In the genomic region with DNA sequence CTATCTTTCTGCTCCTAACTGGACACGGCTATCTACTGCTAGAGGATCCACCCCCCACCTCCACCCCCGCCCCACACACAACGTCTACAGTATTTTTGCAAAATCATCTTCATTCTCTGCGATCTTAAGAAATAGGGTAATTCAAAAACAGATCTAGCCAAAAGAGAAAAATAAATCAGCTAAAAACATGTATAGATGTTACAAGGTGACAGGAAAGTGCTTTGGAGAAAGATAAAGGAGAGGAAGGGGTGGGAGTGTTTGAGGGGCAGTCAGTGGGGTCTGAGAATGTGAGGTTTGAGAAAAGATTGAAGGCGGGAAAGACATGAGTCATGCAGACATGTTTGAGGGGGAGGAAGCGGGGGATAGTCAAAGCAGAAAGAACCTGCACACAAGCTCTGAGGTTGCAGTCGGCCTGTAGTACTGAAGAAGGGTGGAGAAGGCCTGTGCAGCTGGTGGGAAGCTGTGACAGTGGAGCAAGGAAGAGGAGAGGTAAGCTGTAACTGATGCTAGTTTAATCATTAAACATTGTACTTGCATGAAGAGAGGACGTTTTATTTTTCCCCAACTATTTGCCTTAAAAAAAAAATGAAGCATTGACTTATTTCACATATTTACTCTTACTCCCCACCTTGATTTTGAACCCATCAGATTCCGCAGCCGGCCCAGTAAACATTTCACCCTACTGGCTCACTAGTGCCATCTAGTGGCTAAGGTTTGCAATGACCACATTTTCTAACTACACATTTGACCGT, we compare ENCODE assay signal across 8 cellular contexts.
DNase-seq lines count a peak whose midpoint lies in the region; ATAC-seq, FAIRE-seq and TF ChIP-seq lines count a peak whose summit lies in the region.

No MANE protein-coding gene starts in this region.

- H3K36me3 Mint-ChIP-seq in nephron progenitor cell (ENCODE audit: low read depth): no peaks in the 10 kb centered on the region

- 38 to 39% methylated on average over 11 of the region's 11 CpGs for WGBS in esophagus squamous epithelium, 2 donors
- WGBS in upper lobe of left lung, 2 donors: 40 to 41% methylated on average over 11 of the region's 11 CpGs

- H3K4me1 ChIP-seq in esophagus squamous epithelium (no peaks in the 10 kb centered on the region), upper lobe of left lung (no peaks in the 10 kb centered on the region)

- TF ChIP-seq POLR2A in esophagus squamous epithelium (IDR thresholded peaks at IDR 0.05) (no peak), upper lobe of left lung (IDR thresholded peaks at IDR 0.05) (no peak)

- H3K9me3 Mint-ChIP-seq in nephron progenitor cell: no peaks in the 10 kb centered on the region

- ATAC-seq in HG03342 (IDR thresholded peaks at IDR 0.05; ENCODE audit: unreplicated experiment) (peak; percentile 88), upper lobe of left lung (ENCODE audit: low FRiP score in 2 of 2) (peak; percentile 67 to 84)

- TF ChIP-seq CTCF in esophagus squamous epithelium (IDR thresholded peaks at IDR 0.05) (peak; percentile 31 to 80 (median 65)), nephron progenitor cell (IDR thresholded peaks at IDR 0.05) (peak; percentile 94), upper lobe of left lung (IDR thresholded peaks at IDR 0.05) (peak; percentile 47 to 70 (median 60))

- H3K4me3 ChIP-seq in esophagus squamous epithelium (no peak overlapping the region), upper lobe of left lung (no peak overlapping the region)

- H3K27me3 Mint-ChIP-seq in nephron progenitor cell (ENCODE audit: low read depth, poor library complexity): peaks cover 3% of the 10 kb centered on the region

- no peak overlapping the region for H3K4me3 Mint-ChIP-seq in nephron progenitor cell

- H3K27me3 ChIP-seq in esophagus squamous epithelium (no peaks in the 10 kb centered on the region), upper lobe of left lung (no peaks in the 10 kb centered on the region)

- H3K9me3 ChIP-seq in esophagus squamous epithelium (no peaks in the 10 kb centered on the region), upper lobe of left lung (no peaks in the 10 kb centered on the region)

- no peaks in the 10 kb centered on the region for H3K36me3 ChIP-seq in esophagus squamous epithelium
- H3K36me3 ChIP-seq in upper lobe of left lung: no peaks in the 10 kb centered on the region

- H3K27ac Mint-ChIP-seq in nephron progenitor cell: no peak overlapping the region

- H3K4me1 Mint-ChIP-seq in nephron progenitor cell: peaks cover 11% of the 10 kb centered on the region

- FAIRE-seq in GM19239 (lab: Jason Lieb, UNC): peak; percentile 45

- H3K27ac ChIP-seq in esophagus squamous epithelium: no peak overlapping the region
- no peak overlapping the region for H3K27ac ChIP-seq in upper lobe of left lung

- intact Hi-C loops in esophagus squamous epithelium (cut with DNase I): no loop called here

- peak; percentile 63 for DNase-seq in COR-L47 (lab: John Stamatoyannopoulos, UW)
- peak; percentile 28 for DNase-seq in GM19239 (ENCODE audit: insufficient read length, low spot score)
- peak; percentile 8 for DNase-seq in NCI-H510A (lab: John Stamatoyannopoulos, UW)
- DNase-seq in activated CD8-positive, alpha-beta memory T cell treated with anti-CD3 and anti-CD28 coated beads, Interleukin-2, amount 50 U/mL, for 1 hour (ENCODE audit: extremely low read depth): peak; percentile 4
- DNase-seq in esophagus squamous epithelium (lab: John Stamatoyannopoulos, UW): no peak
- peak; percentile 79 for DNase-seq in nephron progenitor cell
- peak in 1 of 2 donors; percentile 39 for DNase-seq in upper lobe of left lung

- no peak for TF ChIP-seq EP300 in upper lobe of left lung (IDR thresholded peaks at IDR 0.05)
